ENCODE assay signal across 16 cellular contexts in the genomic region with DNA sequence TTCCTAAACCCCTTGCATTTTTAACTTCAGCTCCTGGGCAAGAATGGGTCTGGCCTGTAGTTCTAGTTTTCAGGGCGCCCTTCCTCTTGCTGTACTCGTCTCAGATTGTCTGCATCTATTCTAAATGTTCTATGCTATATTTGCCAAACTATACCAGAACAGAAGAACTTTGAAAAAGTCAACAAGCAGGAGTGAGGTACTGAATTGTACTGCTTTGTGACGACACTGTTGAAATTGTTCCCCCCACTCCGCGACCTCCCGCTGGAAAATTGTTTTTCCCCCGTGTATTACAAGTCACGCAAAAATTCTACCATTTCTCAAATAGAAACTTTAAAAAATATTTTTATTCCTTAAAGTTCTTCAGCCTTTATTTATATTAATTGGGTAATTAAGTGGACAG.
DNase-seq lines count a peak whose midpoint lies in the region; ATAC-seq and TF ChIP-seq lines count a peak whose summit lies in the region.
"Had no signal": no experiment of that assay in that cellular context is flagged by ENCODE, and none has a peak within 500 bp of the region (broad histone marks: within the 10 kb centered on the region; RNA-seq: fewer than 3 reads in every experiment).

No MANE protein-coding gene starts in this region.

- TF ChIP-seq EP300 in transverse colon (IDR thresholded peaks at IDR 0.05; ENCODE audit: low read depth) = no peak

- TF ChIP-seq CTCF in left ventricle myocardium inferior (IDR thresholded peaks at IDR 0.05; ENCODE audit: borderline replicate concordance) = no peak
- TF ChIP-seq CTCF in heart left ventricle (IDR thresholded peaks at IDR 0.05) = no peak
- no peak for TF ChIP-seq CTCF in nephron (IDR thresholded peaks at IDR 0.05; ENCODE audit: unreplicated experiment in 3 of 3)
- no peak for TF ChIP-seq CTCF in transverse colon (IDR thresholded peaks at IDR 0.05)

- no peaks in the 10 kb centered on the region for H3K36me3 ChIP-seq in left ventricle myocardium inferior
- H3K36me3 ChIP-seq in heart left ventricle = no peaks in the 10 kb centered on the region
- no peaks in the 10 kb centered on the region for H3K36me3 ChIP-seq in transverse colon

- H3K9me3 Mint-ChIP-seq in nephron = no peaks in the 10 kb centered on the region
- H3K9me3 Mint-ChIP-seq: CD8-positive, alpha-beta T cell; HFFc6 had no signal

- H3K9me3 ChIP-seq in left ventricle myocardium inferior (replicated peaks) (no peaks in the 10 kb centered on the region), heart left ventricle (no peaks in the 10 kb centered on the region), transverse colon (no peaks in the 10 kb centered on the region)

- DNase-seq in DMS 273 (lab: John Stamatoyannopoulos, UW; ENCODE audit: unreplicated experiment) = peak; percentile 31
- DNase-seq in DMS 273 treated with DMSO at 0.1 percent for 48 hours (lab: John Stamatoyannopoulos, UW) = no peak
- no peak for DNase-seq in left ventricle myocardium inferior
- DNase-seq in heart left ventricle = no peak
- no peak for DNase-seq in transverse colon
- DNase-seq in T1000 (lab: John Stamatoyannopoulos, UW) = no peak
- DNase-seq: CD8-positive, alpha-beta T cell; HFFc6; MM.1S; NCI-H524; RPMI8226; SIG-M5 had no signal

- WGBS in heart left ventricle, 4 donors = 84 to 91% (median 89%) methylated on average over 8 of the region's 8 CpGs
- 63 to 86% methylated on average over 5 to 8 of the region's 8 CpGs for WGBS in transverse colon (ENCODE audit: low coverage in 1 of 2), 2 donors

- H3K4me3 Mint-ChIP-seq in nephron = no peak overlapping the region
- H3K4me3 Mint-ChIP-seq: CD8-positive, alpha-beta T cell; HFFc6 had no signal

- peak overlapping the region; percentile 25 for H3K4me3 ChIP-seq in left ventricle myocardium inferior
- H3K4me3 ChIP-seq in heart left ventricle = peak overlapping the region in 4 of 12 donors; percentile 17 to 39 (median 28)
- no peak overlapping the region for H3K4me3 ChIP-seq in transverse colon

- no peak for ATAC-seq in heart left ventricle
- ATAC-seq in HG02973 (IDR thresholded peaks at IDR 0.05; ENCODE audit: unreplicated experiment) = no peak
- ATAC-seq: CD8-positive, alpha-beta T cell had no signal

- no peaks in the 10 kb centered on the region for H3K36me3 Mint-ChIP-seq in nephron (ENCODE audit: low read depth)

- H3K4me1 Mint-ChIP-seq in nephron = peaks cover 58% of the 10 kb centered on the region

- TF ChIP-seq POLR2A in heart left ventricle (IDR thresholded peaks at IDR 0.05) = no peak
- no peak for TF ChIP-seq POLR2A in transverse colon (IDR thresholded peaks at IDR 0.05)

- H3K27ac ChIP-seq in left ventricle myocardium inferior (replicated peaks) (peak overlapping the region; percentile 61), heart left ventricle (peak overlapping the region in 1 of 12 donors; percentile 62), transverse colon (peak overlapping the region; percentile 6 to 78 (median 67))
- H3K27ac ChIP-seq: 22Rv1, KMS-11 had no signal

- no peaks in the 10 kb centered on the region for H3K27me3 Mint-ChIP-seq in nephron (ENCODE audit: low read depth)

- in situ Hi-C loops in transverse colon (cut with MboI; ENCODE audit: low pct_ligation_motif_present in 1 of 4, low pct_unique_long_range_greater_than_20kb in 1 of 4, low sequenced_read_pairs in 3 of 4) = no loop called here

- peaks cover 47% of the 10 kb centered on the region for H3K4me1 ChIP-seq in left ventricle myocardium inferior
- H3K4me1 ChIP-seq in heart left ventricle = peaks cover 0 to 50% (median 20%) of the 10 kb centered on the region in 12 donors
- H3K4me1 ChIP-seq in transverse colon = peaks cover 6 to 73% (median 35%) of the 10 kb centered on the region in 4 donors

- intact Hi-C loops in left ventricle myocardium inferior (cut with micrococcal nuclease) = no loop called here
- intact Hi-C loops in heart left ventricle (cut with DNase I) = no loop called here
- intact Hi-C loops in transverse colon (cut with DNase I; ENCODE audit: low total_unique reads) = no loop called here

- H3K27me3 ChIP-seq in left ventricle myocardium inferior (ENCODE audit: low read depth) = no peaks in the 10 kb centered on the region
- no peaks in the 10 kb centered on the region for H3K27me3 ChIP-seq in heart left ventricle
- H3K27me3 ChIP-seq in transverse colon = no peaks in the 10 kb centered on the region

- H3K27ac Mint-ChIP-seq in nephron = peak overlapping the region; percentile 30 to 74 (median 60)
- H3K27ac Mint-ChIP-seq: CD8-positive, alpha-beta T cell; HFFc6 had no signal
